Comparison of ENCODE assay signal across 1 cellular context in genomic region chr10:62816179-62817119, GRCh38.
TF ChIP-seq lines count a peak whose summit lies in the region.

Gene EGR2, minus strand, starts transcription at chr10:62816366. Its CDS starts 337 bp downstream, at chr10:62816029.

TF ChIP-seq in HEK293, 187 proteins besides CTCF, POLR2A, EP300 and RAD21 (continued from another document and continues in another):
- TF ChIP-seq BCL6B (tag by site-specific recombination; IDR thresholded peaks at IDR 0.05) (no peak), ZNF580 (tag by site-specific recombination; IDR thresholded peaks at IDR 0.05) (peak; percentile 78), ZNF707 (tag by site-specific recombination; IDR thresholded peaks at IDR 0.05) (no peak), HOXA7 (CRISPR knock-in tag; IDR thresholded peaks at IDR 0.05; ENCODE audit: borderline replicate concordance) (no peak), ZNF513 (tag by site-specific recombination; IDR thresholded peaks at IDR 0.05) (no peak), MYNN (tag by site-specific recombination; IDR thresholded peaks at IDR 0.05; ENCODE audit: borderline replicate concordance) (no peak), ZNF239 (tag by site-specific recombination; IDR thresholded peaks at IDR 0.05) (no peak), ZNF791 (tag by site-specific recombination; IDR thresholded peaks at IDR 0.05) (no peak), ZNF76 (tag by site-specific recombination; IDR thresholded peaks at IDR 0.05; ENCODE audit: borderline replicate concordance, low read depth) (no peak), TSHZ1 (tag by site-specific recombination; IDR thresholded peaks at IDR 0.05; ENCODE audit: borderline replicate concordance) (no peak), KLF1 (tag by site-specific recombination; IDR thresholded peaks at IDR 0.05) (no peak), ZNF561 (tag by site-specific recombination; IDR thresholded peaks at IDR 0.05; ENCODE audit: borderline replicate concordance) (peak; percentile 53; the same call in 1 of the 2 replicates), ZNF18 (tag by site-specific recombination; IDR thresholded peaks at IDR 0.05) (no peak), ZFP41 (tag by site-specific recombination; IDR thresholded peaks at IDR 0.05; ENCODE audit: borderline replicate concordance) (no peak), ZNF10 (tag by site-specific recombination; IDR thresholded peaks at IDR 0.05) (no peak), ZNF776 (tag by site-specific recombination; IDR thresholded peaks at IDR 0.05; ENCODE audit: borderline replicate concordance) (no peak), ZNF521 (tag by site-specific recombination; IDR thresholded peaks at IDR 0.05) (no peak), ZNF202 (tag by site-specific recombination; IDR thresholded peaks at IDR 0.05; ENCODE audit: borderline replicate concordance) (no peak), ZFHX2 (tag by site-specific recombination; conservative IDR thresholded peaks at IDR 0.05) (no peak), ZNF280C (tag by site-specific recombination; IDR thresholded peaks at IDR 0.05) (no peak), ZNF292 (tag by site-specific recombination; IDR thresholded peaks at IDR 0.05; ENCODE audit: borderline replicate concordance, low read depth) (no peak), ZBTB11 (tag by site-specific recombination; conservative IDR thresholded peaks at IDR 0.05; ENCODE audit: low read depth) (0 out of 2 replicates have a peak, but pooled peaks have one; percentile 12), ZBTB10 (tag by site-specific recombination; IDR thresholded peaks at IDR 0.05) (no peak), GLIS2 (tag by site-specific recombination; IDR thresholded peaks at IDR 0.05) (peak; percentile 89), ZNF571 (tag by site-specific recombination; IDR thresholded peaks at IDR 0.05) (no peak), PRDM2 (tag by site-specific recombination; IDR thresholded peaks at IDR 0.05; ENCODE audit: borderline replicate concordance) (no peak), ZNF138 (tag by site-specific recombination; IDR thresholded peaks at IDR 0.05; ENCODE audit: borderline replicate concordance) (no peak), ZNF223 (tag by site-specific recombination; IDR thresholded peaks at IDR 0.05) (no peak)
